ENCODE assay signal across 37 cellular contexts in genomic region chr1:204241914-204242313, GRCh38. TPM values are rescaled to one million over a fixed set of nuclear protein-coding genes. Genes with fewer than 3 reads are reported as not detected.
"Had no signal": no experiment of that assay in that cellular context is flagged by ENCODE, and none has a peak within 500 bp of the region (broad histone marks: within the 10 kb centered on the region; RNA-seq: fewer than 3 reads in every experiment).

No MANE protein-coding gene starts in this region.

- H3K4me3 ChIP-seq: MG63 had no signal

- DNase-seq: Karpas-422, Kasumi-1, MG63, MM.1S, MV-4-11, NCI-H1048, NCI-H1092, NCI-H1092 treated with DMSO at 0.1 percent for 48 hours, NCI-H1105, NCI-H1105 treated with DMSO at 0.1 percent for 48 hours, NCI-H1417, NCI-H1417 treated with DMSO at 0.1 percent for 48 hours, NCI-H1436, NCI-H1436 treated with DMSO at 0.1 percent for 48 hours, NCI-H146, NCI-H1694, NCI-H1694 treated with DMSO at 0.1 percent for 48 hours, NCI-H187 treated with DMSO at 0.1 percent for 48 hours, NCI-H1930, NCI-H2029, NCI-H2029 treated with DMSO at 0.1 percent for 48 hours, NCI-H2081, NCI-H2081 treated with DMSO at 0.1 percent for 48 hours, NCI-H2107, NCI-H2171, NCI-H2171 treated with DMSO at 0.1 percent for 48 hours, NCI-H2227 treated with DMSO at 0.1 percent for 48 hours, NCI-H226, NCI-H345, NCI-H446, NCI-H446 treated with DMSO at 0.1 percent for 48 hours, NCI-H510A, NCI-H510A treated with DMSO at 0.1 percent for 48 hours, NCI-H524 had no signal

- H3K27me3 ChIP-seq: MG63 had no signal

- H3K36me3 ChIP-seq: MG63 had no signal

- H3K9me3 ChIP-seq: MG63 had no signal

RNA-seq across cellular contexts. Expression of gene GOLT1A, which starts 28.1 kb away (rescaled TPM):
- total RNA-seq: LHCN-M2, NCI-H460 had no signal

RNA-seq across cellular contexts. Expression of gene KISS1, which starts 45.6 kb away (rescaled TPM):
- total RNA-seq: LHCN-M2, MCF 10A, NCI-H460 had no signal
